ENCODE assay signal across 8 cellular contexts in the genomic region with DNA sequence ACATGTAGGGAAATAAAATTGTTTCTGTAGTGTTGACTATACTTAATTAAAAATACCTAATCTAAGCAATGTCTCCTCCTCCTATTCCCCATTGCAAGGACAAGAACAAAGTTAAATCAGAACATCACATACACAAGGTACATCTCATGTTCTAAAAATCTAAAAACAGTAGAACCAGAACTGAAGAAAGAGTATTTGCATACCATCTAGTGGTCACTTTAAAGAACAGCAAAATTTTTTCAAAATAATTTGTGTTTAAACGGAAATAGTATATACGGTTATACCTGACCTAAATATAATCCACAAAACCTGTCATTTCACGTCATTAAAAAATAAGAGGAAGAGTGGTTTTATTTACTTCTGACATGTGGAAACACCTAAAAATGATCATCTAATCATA.
DNase-seq lines count a peak whose midpoint lies in the region; ATAC-seq and TF ChIP-seq lines count a peak whose summit lies in the region.

No MANE protein-coding gene starts in this region.

- POLR2A ChIA-PET in BJ (lab: Charles Lee): no interaction called here

- H4K20me1 ChIP-seq in smooth muscle cell (ENCODE audit: low read depth): no peaks in the 10 kb centered on the region

- H2AFZ ChIP-seq in smooth muscle cell (ENCODE audit: low read depth): no peak overlapping the region

- no peaks in the 10 kb centered on the region for H3K79me2 ChIP-seq in smooth muscle cell (ENCODE audit: low read depth)

- intact Hi-C loops in thyroid gland (cut with DNase I): no loop called here

- TF ChIP-seq CTCF in BJ (IDR thresholded peaks at IDR 0.05; ENCODE audit: insufficient read depth, low read depth, low read length) (peak; percentile 43), cardiac fibroblast (IDR thresholded peaks at IDR 0.05; ENCODE audit: low read depth, low read length) (peak; percentile 51), smooth muscle cell (IDR thresholded peaks at IDR 0.05; ENCODE audit: borderline replicate concordance, insufficient read depth, poor library complexity, severe bottlenecking) (peak; percentile 62), thyroid gland (IDR thresholded peaks at IDR 0.05) (peak in 3 of 6 experiments; percentile 29 to 35 (median 33))

- H3K36me3 ChIP-seq in BJ (ENCODE audit: control insufficient read depth, insufficient read depth, low read length): no peaks in the 10 kb centered on the region
- H3K36me3 ChIP-seq in smooth muscle cell (ENCODE audit: low read depth): no peaks in the 10 kb centered on the region
- H3K36me3 ChIP-seq in thyroid gland: no peaks in the 10 kb centered on the region

- H3K4me3 ChIP-seq in BJ (ENCODE audit: low read depth, low read length) (no peak overlapping the region), cardiac fibroblast (replicated peaks in 1 of 2; ENCODE audit: low read depth in 2 of 2, low read length in 2 of 2) (no peak overlapping the region), smooth muscle cell (no peak overlapping the region), thyroid gland (replicated peaks in 1 of 3) (no peak overlapping the region)

- no peak for DNase-seq in BJ (ENCODE audit: low read depth)
- DNase-seq in NCI-H2171 treated with DMSO at 0.1 percent for 48 hours (lab: John Stamatoyannopoulos, UW): peak; percentile 65
- peak; percentile 19 to 35 for DNase-seq in cardiac fibroblast (ENCODE audit: low read depth in 2 of 2)
- no peak for DNase-seq in smooth muscle cell (lab: John Stamatoyannopoulos, UW; ENCODE audit: unreplicated experiment)
- no peak for DNase-seq in KG1 (lab: John Stamatoyannopoulos, UW)
- DNase-seq in thyroid gland: no peak

- no peak overlapping the region for H3K4me2 ChIP-seq in smooth muscle cell

- no peak for TF ChIP-seq POLR2A in thyroid gland (IDR thresholded peaks at IDR 0.05)

- H3K27ac ChIP-seq in smooth muscle cell (ENCODE audit: low read depth): no peak overlapping the region
- no peak overlapping the region for H3K27ac ChIP-seq in thyroid gland

- CTCF ChIA-PET in BJ (lab: Yijun Ruan, JAX): no interaction called here

- no peaks in the 10 kb centered on the region for H3F3A ChIP-seq in smooth muscle cell (ENCODE audit: low read depth)

- H3K9me3 ChIP-seq in smooth muscle cell (replicated peaks; ENCODE audit: low read depth): no peaks in the 10 kb centered on the region
- no peaks in the 10 kb centered on the region for H3K9me3 ChIP-seq in thyroid gland

- H3K4me1 ChIP-seq in smooth muscle cell (ENCODE audit: low read depth): no peaks in the 10 kb centered on the region
- no peaks in the 10 kb centered on the region for H3K4me1 ChIP-seq in thyroid gland

- no peak overlapping the region for H3K9ac ChIP-seq in smooth muscle cell (ENCODE audit: low read depth)

- peak; percentile 47 for ATAC-seq in GM21447 (IDR thresholded peaks at IDR 0.05; ENCODE audit: unreplicated experiment)
- ATAC-seq in HG02588 (IDR thresholded peaks at IDR 0.05; ENCODE audit: unreplicated experiment): no peak

- H3K27me3 ChIP-seq in BJ (ENCODE audit: control insufficient read depth, insufficient read depth, low read length) (no peaks in the 10 kb centered on the region), smooth muscle cell (ENCODE audit: low read depth) (peaks cover 21% of the 10 kb centered on the region), thyroid gland (no peaks in the 10 kb centered on the region)

- 39% methylated on average over 3 of the region's 3 CpGs for WGBS in smooth muscle cell (ENCODE audit: low lambda C conversion rate)
- WGBS in thyroid gland, 2 donors: 12 to 16% methylated on average over 3 of the region's 3 CpGs

Comparison
In these comparisons a context has a peak if more than half of its experiments do, and no peak if none do; other contexts are left out.
1. DNase-seq: peak in NCI-H2171 treated with DMSO at 0.1 percent for 48 hours (single experiment) and cardiac fibroblast (2 of 2); none in BJ (single experiment), smooth muscle cell (single experiment), KG1 (single experiment) and thyroid gland (0 of 2).